ENCODE assay signal across 28 cellular contexts in the genomic region with DNA sequence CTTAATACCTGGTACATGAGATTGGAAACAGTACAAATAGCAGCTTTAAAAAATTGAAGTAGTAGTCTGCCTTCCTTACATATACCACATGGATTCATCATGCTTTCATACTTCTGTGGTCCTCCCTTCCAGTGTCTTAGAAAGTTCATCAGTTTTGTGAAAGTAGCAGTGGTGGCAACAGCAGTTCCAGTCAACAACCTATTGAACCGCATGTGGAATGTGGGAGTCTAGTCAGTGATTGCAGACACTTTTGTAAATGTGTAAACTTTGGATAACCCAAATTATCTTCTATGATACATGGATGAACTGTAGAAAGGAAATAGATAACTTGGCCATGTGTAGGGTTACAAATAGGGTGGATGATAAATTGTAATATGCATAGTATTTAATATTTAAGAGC. TPM values are rescaled to one million over a fixed set of nuclear protein-coding genes. Genes with fewer than 3 reads are reported as not detected.
DNase-seq lines count a peak whose midpoint lies in the region; ATAC-seq and TF ChIP-seq lines count a peak whose summit lies in the region.
"Had no signal": no experiment of that assay in that cellular context is flagged by ENCODE, and none has a peak within 500 bp of the region (broad histone marks: within the 10 kb centered on the region; RNA-seq: fewer than 3 reads in every experiment).

No MANE protein-coding gene starts in this region.

- WGBS in suprapubic skin, result 91% methylated on average over 1 of the region's 1 CpG

- H3K9me3 ChIP-seq in CD4-positive, alpha-beta memory T cell (ENCODE audit: control insufficient read depth in 1 of 2, low read length in 2 of 2), result no peaks in the 10 kb centered on the region
- no peaks in the 10 kb centered on the region for H3K9me3 ChIP-seq in suprapubic skin
- H3K9me3 ChIP-seq: BE2C had no signal

- TF ChIP-seq POLR2A in erythroblast (IDR thresholded peaks at IDR 0.05; ENCODE audit: low read length) (no peak), suprapubic skin (IDR thresholded peaks at IDR 0.05) (no peak)

- no peaks in the 10 kb centered on the region for H3K27me3 ChIP-seq in CD4-positive, alpha-beta memory T cell (ENCODE audit: insufficient read depth, low read length)
- H3K27me3 ChIP-seq in suprapubic skin, result no peaks in the 10 kb centered on the region
- H3K27me3 ChIP-seq: BE2C had no signal

- TF ChIP-seq CTCF in Calu3 (IDR thresholded peaks at IDR 0.05; ENCODE audit: unreplicated experiment), result no peak
- no peak for TF ChIP-seq CTCF in mesothelial cell of epicardium (IDR thresholded peaks at IDR 0.05; ENCODE audit: unreplicated experiment)
- TF ChIP-seq CTCF in suprapubic skin (IDR thresholded peaks at IDR 0.05), result no peak

- CTCF ChIA-PET in Calu3 (lab: Charles Lee), result no interaction called here
- CTCF ChIA-PET in CD4-positive, alpha-beta memory T cell (lab: Charles Lee; ENCODE audit: partially characterized antibody), result no interaction called here

- no peak overlapping the region for H3K4me3 ChIP-seq in CD4-positive, alpha-beta memory T cell (ENCODE audit: low read length in 2 of 2)
- no peak overlapping the region for H3K4me3 ChIP-seq in suprapubic skin

- no peaks in the 10 kb centered on the region for H3K36me3 Mint-ChIP-seq in T-helper 2 cell treated with Interferon-gamma antibody and Interleukin-4, amounts not matched to agents 5 μg/mL and 100 μg/mL, for 36 hours (ENCODE audit: low read depth)
- H3K36me3 Mint-ChIP-seq in Calu3 (ENCODE audit: insufficient read depth, unreplicated experiment), result peaks cover 20% of the 10 kb centered on the region
- no peaks in the 10 kb centered on the region for H3K36me3 Mint-ChIP-seq in mesothelial cell of epicardium
- H3K36me3 Mint-ChIP-seq in CD4-positive, alpha-beta memory T cell, result no peaks in the 10 kb centered on the region

- intact Hi-C loops in Calu3 (cut with micrococcal nuclease; ENCODE audit: unreplicated experiment), result no loop called here
- intact Hi-C loops in CD4-positive, alpha-beta memory T cell (cut with micrococcal nuclease), result no loop called here

- TF ChIP-seq EP300 in suprapubic skin (IDR thresholded peaks at IDR 0.05), result no peak

- BruUV-seq in Calu3 (replicated peaks; lab: Mats Ljungman, UMichigan), result no TSS peak

- no peaks in the 10 kb centered on the region for H3K27me3 Mint-ChIP-seq in T-helper 2 cell treated with Interferon-gamma antibody and Interleukin-4, amounts not matched to agents 5 μg/mL and 100 μg/mL, for 36 hours (ENCODE audit: low read depth)
- H3K27me3 Mint-ChIP-seq in Calu3 (ENCODE audit: unreplicated experiment), result no peaks in the 10 kb centered on the region
- no peaks in the 10 kb centered on the region for H3K27me3 Mint-ChIP-seq in mesothelial cell of epicardium (ENCODE audit: low read depth)
- no peaks in the 10 kb centered on the region for H3K27me3 Mint-ChIP-seq in CD4-positive, alpha-beta memory T cell

- no peaks in the 10 kb centered on the region for H3K9me3 Mint-ChIP-seq in T-helper 2 cell treated with Interferon-gamma antibody and Interleukin-4, amounts not matched to agents 5 μg/mL and 100 μg/mL, for 36 hours
- no peaks in the 10 kb centered on the region for H3K9me3 Mint-ChIP-seq in Calu3 (ENCODE audit: low read depth, unreplicated experiment)
- no peaks in the 10 kb centered on the region for H3K9me3 Mint-ChIP-seq in mesothelial cell of epicardium
- H3K9me3 Mint-ChIP-seq in CD4-positive, alpha-beta memory T cell, result no peaks in the 10 kb centered on the region
- H3K9me3 Mint-ChIP-seq: CD14-positive monocyte had no signal

- POLR2A ChIA-PET in CD4-positive, alpha-beta memory T cell (lab: Charles Lee; ENCODE audit: partially characterized antibody), result no interaction called here

- H3K4me1 ChIP-seq in CD4-positive, alpha-beta memory T cell (ENCODE audit: insufficient read depth, low read length), result no peaks in the 10 kb centered on the region
- peaks cover 43% of the 10 kb centered on the region for H3K4me1 ChIP-seq in suprapubic skin

- no peaks in the 10 kb centered on the region for H3K36me3 ChIP-seq in CD4-positive, alpha-beta memory T cell (ENCODE audit: insufficient read depth, low read length)
- no peaks in the 10 kb centered on the region for H3K36me3 ChIP-seq in suprapubic skin
- H3K36me3 ChIP-seq: BE2C had no signal

- no peak overlapping the region for H3K4me3 Mint-ChIP-seq in T-helper 2 cell treated with Interferon-gamma antibody and Interleukin-4, amounts not matched to agents 5 μg/mL and 100 μg/mL, for 36 hours
- H3K4me3 Mint-ChIP-seq in Calu3 (ENCODE audit: low read depth, unreplicated experiment), result no peak overlapping the region
- no peak overlapping the region for H3K4me3 Mint-ChIP-seq in mesothelial cell of epicardium
- H3K4me3 Mint-ChIP-seq in CD4-positive, alpha-beta memory T cell, result no peak overlapping the region
- H3K4me3 Mint-ChIP-seq: CD14-positive monocyte had no signal

- no peak for DNase-seq in T-helper 2 cell treated with Interferon-gamma antibody and Interleukin-4, amounts not matched to agents 5 μg/mL and 100 μg/mL, for 36 hours (ENCODE audit: low spot score)
- no peak for DNase-seq in T-helper 2 cell
- no peak for DNase-seq in Calu3
- peak; percentile 33 to 69 for DNase-seq in erythroblast (lab: John Stamatoyannopoulos, UW)
- DNase-seq in mesothelial cell of epicardium (ENCODE audit: low spot score in 2 of 2, unreplicated experiment in 2 of 2), result no peak
- DNase-seq in CD4-positive, alpha-beta memory T cell, result no peak
- DNase-seq in suprapubic skin (ENCODE audit: low spot score in 2 of 2), result no peak
- DNase-seq: ACHN, BE2C, DMS153, DND-41, Karpas-422, NCI-H1092 treated with DMSO at 0.1 percent for 48 hours, NCI-H1436, NCI-H187, NCI-H2081 treated with DMSO at 0.1 percent for 48 hours, NCI-H2171, NCI-H226, NCI-H510A, NCI-H69, SHP77 had no signal

- H3K4me1 Mint-ChIP-seq in T-helper 2 cell treated with Interferon-gamma antibody and Interleukin-4, amounts not matched to agents 5 μg/mL and 100 μg/mL, for 36 hours (ENCODE audit: low read depth), result peaks cover 49% of the 10 kb centered on the region
- H3K4me1 Mint-ChIP-seq in Calu3 (ENCODE audit: low read depth, unreplicated experiment), result peaks cover 61% of the 10 kb centered on the region
- H3K4me1 Mint-ChIP-seq in mesothelial cell of epicardium, result peaks cover 54% of the 10 kb centered on the region
- peaks cover 6 to 23% (median 10%) of the 10 kb centered on the region in 4 donors for H3K4me1 Mint-ChIP-seq in CD4-positive, alpha-beta memory T cell

- ATAC-seq in HG02610 (IDR thresholded peaks at IDR 0.05; ENCODE audit: unreplicated experiment), result no peak
- ATAC-seq: HCT116, Panc1 had no signal

- peak overlapping the region; percentile 61 for H3K27ac Mint-ChIP-seq in T-helper 2 cell treated with Interferon-gamma antibody and Interleukin-4, amounts not matched to agents 5 μg/mL and 100 μg/mL, for 36 hours
- H3K27ac Mint-ChIP-seq in Calu3 (ENCODE audit: unreplicated experiment), result peak overlapping the region; percentile 47
- H3K27ac Mint-ChIP-seq in mesothelial cell of epicardium, result peak overlapping the region; percentile 58
- peak overlapping the region in 2 of 7 donors; percentile 7 to 75 for H3K27ac Mint-ChIP-seq in CD4-positive, alpha-beta memory T cell

- no peak overlapping the region for H3K27ac ChIP-seq in CD4-positive, alpha-beta memory T cell (ENCODE audit: low read depth, low read length)
- no peak overlapping the region for H3K27ac ChIP-seq in suprapubic skin
- H3K27ac ChIP-seq: 22Rv1, HL-60, RWPE1 had no signal

RNA-seq across cellular contexts. Expression of gene FNIP2, which starts 34.1 kb away (rescaled TPM):
- total RNA-seq in Calu3 (2022) (35.3 and 38.7 TPM in 2 replicates), mesothelial cell of epicardium (31.4 to 32.9 TPM (median 32.1 TPM) in 3 replicates), suprapubic skin (10 to 100 TPM; 21.4 to 31.7 (median 28.1) TPM)
- total RNA-seq in CD4-positive, alpha-beta memory T cell, result 1 to 10 TPM; 8.1 to 9.4 TPM
- polyA plus RNA-seq in CD4-positive, alpha-beta memory T cell, result 1 to 10 TPM; 2.4 to 4.7 TPM

Comparison
In these comparisons a context has a peak if more than half of its experiments do, and no peak if none do; other contexts are left out.
1. DNase-seq: peak in erythroblast (2 of 2); none in T-helper 2 cell treated with Interferon-gamma antibody and Interleukin-4, amounts not matched to agents 5 μg/mL and 100 μg/mL, for 36 hours (single experiment), T-helper 2 cell (0 of 5), Calu3 (single experiment), mesothelial cell of epicardium (0 of 2), CD4-positive, alpha-beta memory T cell (0 of 5) and suprapubic skin (0 of 2).